ENCODE assay signal across 15 cellular contexts in genomic region chr19:47444388-47444821, GRCh38. TPM values are rescaled to one million over a fixed set of nuclear protein-coding genes. Genes with fewer than 3 reads are reported as not detected.
A peak's percentile ranks its signal among the peaks of the same experiment; 100 is the strongest.
DNase-seq lines count a peak whose midpoint lies in the region; ATAC-seq and TF ChIP-seq lines count a peak whose summit lies in the region.
"Had no signal": no experiment of that assay in that cellular context is flagged by ENCODE, and none has a peak within 500 bp of the region (broad histone marks: within the 10 kb centered on the region; RNA-seq: fewer than 3 reads in every experiment).

No MANE protein-coding gene starts in this region.

- no peaks in the 10 kb centered on the region for H3K9me2 ChIP-seq in hepatocyte (replicated peaks; ENCODE audit: insufficient read depth)

- TF ChIP-seq CTCF in hepatocyte (IDR thresholded peaks at IDR 0.05; ENCODE audit: poor library complexity) (no peak), MCF 10A (IDR thresholded peaks at IDR 0.05; ENCODE audit: unreplicated experiment) (no peak)

- no TSS peak for BruUV-seq in MCF 10A (replicated peaks; lab: Mats Ljungman, UMichigan)

- peaks cover 74% of the 10 kb centered on the region for H3K27me3 ChIP-seq in hepatocyte

- POLR2A ChIA-PET in MCF 10A (lab: Yijun Ruan, JAX), result no interaction called here

- H4K20me1 ChIP-seq in hepatocyte (ENCODE audit: insufficient read depth, poor library complexity, severe bottlenecking), result no peaks in the 10 kb centered on the region

- H3K27ac ChIP-seq in hepatocyte, result no peak overlapping the region

- peaks cover 10% of the 10 kb centered on the region for H3K4me1 Mint-ChIP-seq in MCF 10A (ENCODE audit: insufficient read depth, unreplicated experiment)

- no peak overlapping the region for H3K27ac Mint-ChIP-seq in MCF 10A (ENCODE audit: low read depth, unreplicated experiment)
- H3K27ac Mint-ChIP-seq: dendritic cell treated with granulocyte-macrophage colony-stimulating factor and Interleukin-4, amounts not matched to agents 40 ng/mL and 50 ng/mL, for 4 days had no signal

- no peaks in the 10 kb centered on the region for H3K36me3 ChIP-seq in hepatocyte (replicated peaks; ENCODE audit: insufficient read depth, low read depth)

- H3K4me2 ChIP-seq in hepatocyte, result no peak overlapping the region

- CTCF ChIA-PET in MCF 10A (lab: Yijun Ruan, JAX), result interaction anchor here (0.5 to 0.7 kb wide), 2 partner anchors 258 to 928 kb away, joined by 3 to 4 read pairs; no protein-coding TSS in a partner anchor

- DNase-seq in stimulated activated CD4-positive, alpha-beta T cell treated with anti-CD3 and anti-CD28 coated beads, Interleukin-1b, Interleukin-23, amount 100 ng/mL, for 48 hours, result peak; percentile 22
- no peak for DNase-seq in stimulated activated CD4-positive, alpha-beta T cell treated with anti-CD3 and anti-CD28 coated beads, Interleukin-12 subunit alpha, Interleukin-12 subunit beta, amount 100 ng/mL, for 4 hours
- peak; percentile 54 for DNase-seq in activated T-cell treated with anti-CD3 and anti-CD28 coated beads, Interleukin-2, amount 50 U/mL, for 1 hour
- DNase-seq in hepatocyte (ENCODE audit: low spot score) (peak; percentile 25), MCF 10A (ENCODE audit: unreplicated experiment) (no peak), kidney glomerular epithelial cell (lab: John Stamatoyannopoulos, UW) (no peak)
- DNase-seq: GF-D8, HCEC 1CT, mammary epithelial cell, MV-4-11, NCI-H526, SW 1271 had no signal

- intact Hi-C loops in MCF 10A (cut with micrococcal nuclease), result no loop called here

- peaks cover 11% of the 10 kb centered on the region for H3K4me1 ChIP-seq in hepatocyte (ENCODE audit: insufficient read depth)

- peaks cover 98% of the 10 kb centered on the region for H3K27me3 Mint-ChIP-seq in MCF 10A (ENCODE audit: insufficient read depth, unreplicated experiment)

- no peak overlapping the region for H3K4me3 ChIP-seq in hepatocyte

- H2AFZ ChIP-seq in hepatocyte, result no peak overlapping the region

- no peaks in the 10 kb centered on the region for H3K9me3 ChIP-seq in hepatocyte (ENCODE audit: low read depth)

- ATAC-seq in HG03159 (IDR thresholded peaks at IDR 0.05; ENCODE audit: unreplicated experiment) (no peak), GM21390 (IDR thresholded peaks at IDR 0.05; ENCODE audit: unreplicated experiment) (no peak)

- no peak overlapping the region for H3K4me3 Mint-ChIP-seq in MCF 10A (ENCODE audit: unreplicated experiment)
- H3K4me3 Mint-ChIP-seq: dendritic cell treated with granulocyte-macrophage colony-stimulating factor and Interleukin-4, amounts not matched to agents 40 ng/mL and 50 ng/mL, for 4 days had no signal

- peaks cover 5% of the 10 kb centered on the region for H3K9me3 Mint-ChIP-seq in MCF 10A (ENCODE audit: unreplicated experiment)

- 36% methylated on average over 20 of the region's 22 CpGs for WGBS in hepatocyte (ENCODE audit: low lambda C conversion rate, missing lambda C conversion rate)

- H3K79me2 ChIP-seq in hepatocyte, result no peaks in the 10 kb centered on the region

- no peaks in the 10 kb centered on the region for H3K36me3 Mint-ChIP-seq in MCF 10A (ENCODE audit: insufficient read depth, unreplicated experiment)

RNA-seq across cellular contexts. Expression of gene MEIS3, which starts 25.1 kb away (rescaled TPM):
- total RNA-seq in hepatocyte, result 18.4 and 21.2 TPM in 2 replicates
- 40.6 and 47.0 TPM in 2 replicates for polyA plus RNA-seq in hepatocyte
- total RNA-seq in MCF 10A (2022), result 6.6 and 11.2 TPM in 2 replicates

RNA-seq across cellular contexts. Expression of gene SLC8A2, which starts 27.3 kb away (rescaled TPM):
- 1.1 and 1.2 TPM in 2 replicates for total RNA-seq in hepatocyte
- polyA plus RNA-seq in hepatocyte, result 0.24 and 0.40 TPM in 2 replicates
- total RNA-seq in MCF 10A (2022), result 0.54 TPM in 1 of 2 replicates, not detected in the other

RNA-seq across cellular contexts. Expression of gene KPTN, which starts 39.6 kb away (rescaled TPM):
- total RNA-seq in hepatocyte (8.3 and 10.1 TPM in 2 replicates), MCF 10A (2022) (9.7 and 17.6 TPM in 2 replicates)
- 22.6 and 25.4 TPM in 2 replicates for polyA plus RNA-seq in hepatocyte

Comparison
In these comparisons a context has a peak if more than half of its experiments do, and no peak if none do; other contexts are left out.
1. DNase-seq: peak in stimulated activated CD4-positive, alpha-beta T cell treated with anti-CD3 and anti-CD28 coated beads, Interleukin-1b, Interleukin-23, amount 100 ng/mL, for 48 hours (single experiment), activated T-cell treated with anti-CD3 and anti-CD28 coated beads, Interleukin-2, amount 50 U/mL, for 1 hour (single experiment) and hepatocyte (single experiment); none in stimulated activated CD4-positive, alpha-beta T cell treated with anti-CD3 and anti-CD28 coated beads, Interleukin-12 subunit alpha, Interleukin-12 subunit beta, amount 100 ng/mL, for 4 hours (single experiment), MCF 10A (single experiment) and kidney glomerular epithelial cell (single experiment).